In genomic region chrX:130280901-130281300, GRCh38 we compare ENCODE assay signal across 1 cellular context.
TF ChIP-seq lines count a peak whose summit lies in the region.

No MANE protein-coding gene starts in this region.

TF ChIP-seq in K562, 482 proteins besides CTCF, POLR2A, EP300 and RAD21:
- TF ChIP-seq HMGXB4 (CRISPR knock-in tag; IDR thresholded peaks at IDR 0.05) (no peak), ZNF445 (CRISPR knock-in tag; IDR thresholded peaks at IDR 0.05; ENCODE audit: low read depth) (no peak), ZNF79 (CRISPR knock-in tag; IDR thresholded peaks at IDR 0.05; ENCODE audit: low read depth) (no peak), CBFB (CRISPR knock-in tag; IDR thresholded peaks at IDR 0.05) (no peak), CBX5 (IDR thresholded peaks at IDR 0.05; ENCODE audit: borderline replicate concordance, low read depth) (no peak)
TF ChIP-seq in K562: peak in this region for 0.
